In the genomic region with DNA sequence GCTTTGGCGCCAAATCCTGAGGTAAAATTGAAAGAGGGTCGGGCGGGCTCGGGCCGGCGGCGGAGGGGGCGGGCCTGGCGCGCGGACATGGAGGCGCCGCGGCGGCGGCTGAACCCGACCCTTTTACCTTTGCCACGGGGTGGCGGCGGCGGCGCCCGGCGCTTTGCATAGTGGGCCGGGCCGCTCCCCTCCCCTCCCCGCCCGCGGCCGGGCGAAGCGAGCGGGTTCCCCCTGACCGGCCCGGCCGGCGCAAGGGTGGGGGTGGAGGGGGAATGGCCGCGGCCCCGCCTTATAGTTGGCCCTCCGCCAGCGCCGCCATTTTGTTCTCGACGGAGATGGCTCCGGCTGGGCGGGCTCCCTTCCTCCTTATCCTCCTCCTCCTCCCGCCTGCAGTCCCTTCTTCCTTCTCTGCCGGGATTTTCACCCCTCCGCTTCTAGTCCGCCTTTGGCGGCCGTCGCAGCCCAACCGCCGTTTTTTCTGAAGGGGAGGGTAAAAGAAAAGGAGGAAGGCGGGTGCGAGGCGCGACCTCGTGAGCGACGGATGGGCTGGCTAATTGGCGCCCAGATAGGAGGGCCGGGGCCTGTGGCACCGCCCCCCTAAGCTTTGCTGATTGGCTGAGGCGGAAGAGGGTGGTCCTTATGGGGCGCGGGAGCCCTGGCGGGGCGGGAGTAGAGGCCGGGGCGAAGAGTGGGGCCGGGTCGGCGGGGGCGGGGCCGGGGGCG, we compare ENCODE assay signal across 8 cellular contexts. TPM values are rescaled to one million over a fixed set of nuclear protein-coding genes. Genes with fewer than 3 reads are reported as not detected.
DNase-seq lines count a peak whose midpoint lies in the region; ATAC-seq and TF ChIP-seq lines count a peak whose summit lies in the region.

No MANE protein-coding gene starts in this region.

- H3K4me3 ChIP-seq in BLaER1 = peak overlapping the region; percentile 83
- peak overlapping the region; percentile 92 for H3K4me3 ChIP-seq in coronary artery

- peak overlapping the region; percentile 100 for H3K27ac Mint-ChIP-seq in activated CD4-positive, alpha-beta T cell treated with anti-CD3 and anti-CD28 coated beads, Interleukin-2, amount 10 ng/mL, durations not matched to agents 24 days and 14 days

- peaks cover 74% of the 10 kb centered on the region for H4K20me1 ChIP-seq in BLaER1

- H3K36me3 ChIP-seq in BLaER1 = peaks cover 52% of the 10 kb centered on the region

- H3K4me1 ChIP-seq in BLaER1 = peaks cover 32% of the 10 kb centered on the region

- no peaks in the 10 kb centered on the region for H3K27me3 Mint-ChIP-seq in activated CD4-positive, alpha-beta T cell treated with anti-CD3 and anti-CD28 coated beads, Interleukin-2, amount 10 ng/mL, durations not matched to agents 24 days and 14 days

- H3K4me3 Mint-ChIP-seq in activated CD4-positive, alpha-beta T cell treated with anti-CD3 and anti-CD28 coated beads, Interleukin-2, amount 10 ng/mL, durations not matched to agents 24 days and 14 days = peak overlapping the region; percentile 100

- TF ChIP-seq CTCF in coronary artery (IDR thresholded peaks at IDR 0.05) = no peak

- H3K9me3 Mint-ChIP-seq in activated CD4-positive, alpha-beta T cell treated with anti-CD3 and anti-CD28 coated beads, Interleukin-2, amount 10 ng/mL, durations not matched to agents 24 days and 14 days = no peaks in the 10 kb centered on the region

- peak overlapping the region; percentile 94 for H3K9ac ChIP-seq in BLaER1

- H3K27ac ChIP-seq in BLaER1 (peak overlapping the region; percentile 97), coronary artery (peak overlapping the region; percentile 94 to 95)

- H3K4me1 Mint-ChIP-seq in activated CD4-positive, alpha-beta T cell treated with anti-CD3 and anti-CD28 coated beads, Interleukin-2, amount 10 ng/mL, durations not matched to agents 24 days and 14 days = peaks cover 32% of the 10 kb centered on the region

- no peaks in the 10 kb centered on the region for H3K27me3 ChIP-seq in BLaER1

- intact Hi-C loops in activated CD4-positive, alpha-beta T cell treated with anti-CD3 and anti-CD28 coated beads, Interleukin-2, amount 10 ng/mL, durations not matched to agents 24 days and 14 days (cut with micrococcal nuclease) = loop anchor here (1.0 to 10.0 kb wide), 9 partner anchors 117 to 913 kb away; partner anchors contain the start of genes CAPN7, CCDC174, CHCHD4 and LSM3
- intact Hi-C loops in left colon (cut with DNase I, micrococcal nuclease) = no loop called here

- DNase-seq in NCI-H526 (lab: John Stamatoyannopoulos, UW) (peak; percentile 90 to 97), coronary artery (ENCODE audit: low spot score) (peak; percentile 98), left colon (peak; percentile 97)
- peak; percentile 99 for DNase-seq in activated CD4-positive, alpha-beta T cell treated with anti-CD3 and anti-CD28 coated beads, Interleukin-2, amount 10 ng/mL, durations not matched to agents 24 days and 14 days
- peak; percentile 91 to 92 for DNase-seq in stimulated activated CD4-positive, alpha-beta T cell treated with anti-CD3 and anti-CD28 coated beads, Interleukin-1b, Interleukin-23, amount 100 ng/mL, for 4 hours (ENCODE audit: low read depth in 2 of 2)

- H3K9me3 ChIP-seq in BLaER1 = no peaks in the 10 kb centered on the region

- peaks cover 34% of the 10 kb centered on the region for H3K36me3 Mint-ChIP-seq in activated CD4-positive, alpha-beta T cell treated with anti-CD3 and anti-CD28 coated beads, Interleukin-2, amount 10 ng/mL, durations not matched to agents 24 days and 14 days (ENCODE audit: low read depth)

- ATAC-seq in GM19328 (IDR thresholded peaks at IDR 0.05; ENCODE audit: unreplicated experiment) (peak; percentile 84), HG03469 (IDR thresholded peaks at IDR 0.05; ENCODE audit: unreplicated experiment) (peak; percentile 77), left colon (peak; percentile 87)

- peak overlapping the region; percentile 23; the same call in 1 of the 2 replicates for H3K4me2 ChIP-seq in BLaER1

RNA-seq across cellular contexts. Expression of gene NR2C2, which starts 0.7 kb away (rescaled TPM):
- 48.8 and 52.5 TPM in 2 replicates for total RNA-seq in activated CD4-positive, alpha-beta T cell treated with anti-CD3 and anti-CD28 coated beads, Interleukin-2, amount 10 ng/mL, durations not matched to agents 24 days and 14 days
- total RNA-seq in left colon = 10 to 100 TPM; 41.8 to 43.6 TPM

Comparison
In these comparisons a context has a peak if more than half of its experiments do, and no peak if none do; other contexts are left out.
1. Peak in every context shown above with its lines: DNase-seq, ATAC-seq, H3K4me3 ChIP-seq and H3K27ac ChIP-seq.